Comparison of ENCODE assay signal across 22 cellular contexts in the genomic region with DNA sequence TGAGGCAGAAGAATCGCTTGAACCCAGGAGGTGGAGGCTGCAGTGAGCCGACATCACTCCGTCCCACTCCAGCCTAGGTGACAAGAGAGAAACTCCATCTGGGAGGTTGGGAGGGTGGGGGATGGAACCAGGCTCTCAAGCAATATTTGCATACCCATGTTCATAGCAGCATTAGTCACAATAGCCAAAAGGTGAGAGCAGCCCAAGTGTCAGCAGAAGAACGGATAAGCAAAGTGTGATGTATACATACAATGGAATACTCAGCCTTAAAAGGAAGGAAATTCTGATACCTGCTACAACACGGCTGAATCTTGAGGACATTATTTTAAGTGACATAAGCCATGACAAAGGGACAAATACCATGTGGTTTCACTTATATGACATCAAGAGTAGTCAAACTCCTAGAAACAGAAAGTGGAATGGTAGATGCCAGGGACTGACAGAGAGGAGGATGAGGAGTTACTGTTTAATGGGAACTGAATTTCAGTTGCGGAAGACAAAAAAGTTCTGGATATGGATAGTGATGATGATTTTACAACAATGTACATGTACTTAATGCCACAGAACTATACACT. TPM values are rescaled to one million over a fixed set of nuclear protein-coding genes. Genes with fewer than 3 reads are reported as not detected.
DNase-seq lines count a peak whose midpoint lies in the region; ATAC-seq and TF ChIP-seq lines count a peak whose summit lies in the region.
"Had no signal": no experiment of that assay in that cellular context is flagged by ENCODE, and none has a peak within 500 bp of the region (broad histone marks: within the 10 kb centered on the region; RNA-seq: fewer than 3 reads in every experiment).

No MANE protein-coding gene starts in this region.

- peaks cover 77% of the 10 kb centered on the region for H3K4me1 Mint-ChIP-seq in activated T-cell treated with anti-CD3 and anti-CD28 coated beads, Interleukin-2, amount 50 U/mL, for 72 hours (ENCODE audit: low read depth)
- H3K4me1 Mint-ChIP-seq in activated naive CD8-positive, alpha-beta T cell treated with anti-CD3 and anti-CD28 coated beads, Interleukin-2, amount 10 ng/mL, durations not matched to agents 7 days and 5 days, result peaks cover 38% of the 10 kb centered on the region

- no peaks in the 10 kb centered on the region for H4K20me1 ChIP-seq in KMS-11 (ENCODE audit: insufficient read depth)

- H3K36me3 ChIP-seq in KMS-11 (ENCODE audit: insufficient read depth), result peaks cover 3% of the 10 kb centered on the region; the same call in 1 of the 2 replicates

- H3K27me3 ChIP-seq in KMS-11 (ENCODE audit: insufficient read depth, low read depth), result no peaks in the 10 kb centered on the region
- H3K27me3 ChIP-seq: heart right ventricle, tibial nerve had no signal

- peak; percentile 34 to 45 for ATAC-seq in activated T-cell treated with anti-CD3 and anti-CD28 coated beads, Interleukin-2, amount 50 U/mL, for 72 hours (replicated peaks in 1 of 2)
- ATAC-seq in activated naive CD8-positive, alpha-beta T cell treated with anti-CD3 and anti-CD28 coated beads, Interleukin-2, amount 10 ng/mL, durations not matched to agents 7 days and 5 days (ENCODE audit: low read depth), result peak; percentile 47
- peak; percentile 78 for ATAC-seq in stimulated activated naive CD8-positive, alpha-beta T cell treated with anti-CD3 and anti-CD28 coated beads, Interleukin-15, Interleukin-2, amounts not matched to agents 100 U/mL and 50 U/mL, for 24 hours
- no peak for ATAC-seq in Right ventricle myocardium superior (ENCODE audit: poor library complexity)
- ATAC-seq: heart right ventricle, Right ventricle myocardium inferior had no signal

- peak overlapping the region; percentile 29 for H3K4me2 ChIP-seq in KMS-11

- no peak for TF ChIP-seq CTCF in KMS-11 (conservative IDR thresholded peaks at IDR 0.05; ENCODE audit: low read depth, low read length)

- H3K79me2 ChIP-seq in KMS-11 (ENCODE audit: insufficient read depth, low read depth), result peaks cover 47% of the 10 kb centered on the region

- H3K36me3 Mint-ChIP-seq in activated T-cell treated with anti-CD3 and anti-CD28 coated beads, Interleukin-2, amount 50 U/mL, for 72 hours (ENCODE audit: insufficient read depth in 2 of 2), result peaks cover 8 to 30% of the 10 kb centered on the region in 2 donors
- peaks cover 30% of the 10 kb centered on the region for H3K36me3 Mint-ChIP-seq in activated naive CD8-positive, alpha-beta T cell treated with anti-CD3 and anti-CD28 coated beads, Interleukin-2, amount 10 ng/mL, durations not matched to agents 7 days and 5 days

- POLR2A ChIA-PET in activated naive CD8-positive, alpha-beta T cell treated with anti-CD3 and anti-CD28 coated beads, Interleukin-2, amount 10 ng/mL, durations not matched to agents 7 days and 5 days (lab: Charles Lee), result interaction anchor here (1.4 kb wide), 1 partner anchor 12 kb away, joined by 3 read pairs; no protein-coding TSS in a partner anchor

- H3K9ac ChIP-seq in KMS-11, result no peak overlapping the region
- H3K9ac ChIP-seq: GM23248 had no signal

- no peak overlapping the region; the same call in 1 of the 2 replicates for H3K27ac ChIP-seq in KMS-11
- H3K27ac ChIP-seq: C4-2B, GM23248, heart right ventricle, tibial nerve had no signal

- no peaks in the 10 kb centered on the region for H3K9me3 Mint-ChIP-seq in activated T-cell treated with anti-CD3 and anti-CD28 coated beads, Interleukin-2, amount 50 U/mL, for 72 hours
- no peaks in the 10 kb centered on the region for H3K9me3 Mint-ChIP-seq in activated naive CD8-positive, alpha-beta T cell treated with anti-CD3 and anti-CD28 coated beads, Interleukin-2, amount 10 ng/mL, durations not matched to agents 7 days and 5 days
- H3K9me3 Mint-ChIP-seq: brain, HFFc6 had no signal

- H2AFZ ChIP-seq in KMS-11 (ENCODE audit: low read depth), result no peak overlapping the region
- H2AFZ ChIP-seq: GM23248 had no signal

- peak overlapping the region; percentile 17 to 45 for H3K4me3 Mint-ChIP-seq in activated T-cell treated with anti-CD3 and anti-CD28 coated beads, Interleukin-2, amount 50 U/mL, for 72 hours
- peak overlapping the region; percentile 2 for H3K4me3 Mint-ChIP-seq in activated naive CD8-positive, alpha-beta T cell treated with anti-CD3 and anti-CD28 coated beads, Interleukin-2, amount 10 ng/mL, durations not matched to agents 7 days and 5 days
- H3K4me3 Mint-ChIP-seq: brain, HFFc6 had no signal

- peak overlapping the region; percentile 7 for H3K27ac Mint-ChIP-seq in activated T-cell treated with anti-CD3 and anti-CD28 coated beads, Interleukin-2, amount 50 U/mL, for 72 hours
- H3K27ac Mint-ChIP-seq in activated naive CD8-positive, alpha-beta T cell treated with anti-CD3 and anti-CD28 coated beads, Interleukin-2, amount 10 ng/mL, durations not matched to agents 7 days and 5 days, result peak overlapping the region; percentile 5
- H3K27ac Mint-ChIP-seq: HFFc6 had no signal

- no peak overlapping the region for H3K4me3 ChIP-seq in KMS-11 (IDR thresholded peaks at IDR 0.05; ENCODE audit: insufficient read depth, low read depth, low read length)
- H3K4me3 ChIP-seq: GM23248, heart right ventricle, tibial nerve had no signal

- intact Hi-C loops in Right ventricle myocardium superior (cut with DNase I), result no loop called here

- no peaks in the 10 kb centered on the region for H3K27me3 Mint-ChIP-seq in activated T-cell treated with anti-CD3 and anti-CD28 coated beads, Interleukin-2, amount 50 U/mL, for 72 hours (ENCODE audit: low read depth)
- no peaks in the 10 kb centered on the region for H3K27me3 Mint-ChIP-seq in activated naive CD8-positive, alpha-beta T cell treated with anti-CD3 and anti-CD28 coated beads, Interleukin-2, amount 10 ng/mL, durations not matched to agents 7 days and 5 days
- H3K27me3 Mint-ChIP-seq: brain had no signal

- no peak for DNase-seq in activated T-cell treated with anti-CD3 and anti-CD28 coated beads, Interleukin-2, amount 50 U/mL, for 72 hours
- DNase-seq in activated T-cell treated with anti-CD3 and anti-CD28 coated beads for 4 hours (no peak), Right ventricle myocardium superior (no peak), NCI-H2081 treated with DMSO at 0.1 percent for 48 hours (lab: John Stamatoyannopoulos, UW) (no peak), 8988T (no peak)
- no peak for DNase-seq in activated naive CD8-positive, alpha-beta T cell treated with anti-CD3 and anti-CD28 coated beads, Interleukin-2, amount 10 ng/mL, durations not matched to agents 7 days and 5 days
- DNase-seq in stimulated activated naive CD8-positive, alpha-beta T cell treated with anti-CD3 and anti-CD28 coated beads, Interleukin-15, Interleukin-2, amounts not matched to agents 100 U/mL and 50 U/mL, for 24 hours, result no peak
- DNase-seq: activated CD4-positive, alpha-beta T cell treated with anti-CD3 and anti-CD28 coated beads, Interleukin-2, amount 50 U/mL, for 1 hour; effector CD4-positive, alpha-beta T cell; GM23248; heart right ventricle; HFFc6; IMR-90; mammary epithelial cell; NCI-H2081; NCI-H446; OCI-M1 had no signal

- H3K4me1 ChIP-seq in KMS-11 (ENCODE audit: low read depth, poor library complexity, severe bottlenecking), result peaks cover 64% of the 10 kb centered on the region

RNA-seq across cellular contexts. Expression of a gene that starts 11.6 kb away (rescaled TPM):
- 100 to 1,000 TPM; 165 to 188 TPM for total RNA-seq in activated T-cell treated with anti-CD3 and anti-CD28 coated beads, Interleukin-2, amount 50 U/mL, for 72 hours
- 100 to 1,000 TPM; 124 to 148 TPM for total RNA-seq in activated naive CD8-positive, alpha-beta T cell treated with anti-CD3 and anti-CD28 coated beads, Interleukin-2, amount 10 ng/mL, durations not matched to agents 7 days and 5 days
- total RNA-seq in Right ventricle myocardium superior, result 124 TPM

RNA-seq across cellular contexts. Expression of a gene that starts 20.7 kb away (rescaled TPM):
- 10 to 100 TPM; 18.8 to 21.9 TPM for total RNA-seq in activated T-cell treated with anti-CD3 and anti-CD28 coated beads, Interleukin-2, amount 50 U/mL, for 72 hours
- 10 to 100 TPM; 13.0 to 17.9 TPM for total RNA-seq in activated naive CD8-positive, alpha-beta T cell treated with anti-CD3 and anti-CD28 coated beads, Interleukin-2, amount 10 ng/mL, durations not matched to agents 7 days and 5 days
- total RNA-seq in Right ventricle myocardium superior, result 19.7 TPM
